ENCODE assay signal across 1 cellular context in genomic region chr2:64359892-64360657, GRCh38.
TF ChIP-seq lines count a peak whose summit lies in the region.

No MANE protein-coding gene starts in this region.

TF ChIP-seq in K562, 482 proteins besides CTCF, POLR2A, EP300 and RAD21 (continued from another document):
- TF ChIP-seq TFAP4 (CRISPR knock-in tag; IDR thresholded peaks at IDR 0.05; ENCODE audit: borderline replicate concordance), result peak; percentile 83
- no peak for TF ChIP-seq NR1H2 (CRISPR knock-in tag; IDR thresholded peaks at IDR 0.05)
- no peak for TF ChIP-seq ARID3B (CRISPR knock-in tag; IDR thresholded peaks at IDR 0.05; ENCODE audit: borderline replicate concordance)
- TF ChIP-seq ZBTB40 (IDR thresholded peaks at IDR 0.05), result no peak
- no peak for TF ChIP-seq ZBTB40 (CRISPR knock-in tag; IDR thresholded peaks at IDR 0.05)
- TF ChIP-seq FOSL1 (tag; conservative IDR thresholded peaks at IDR 0.05), result peak; percentile 92
- TF ChIP-seq MNT (conservative IDR thresholded peaks at IDR 0.05), result peak in 1 of 2 experiments; percentile 33; a peak in 1 of 4 replicates
- no peak for TF ChIP-seq HDAC8 (tag; IDR thresholded peaks at IDR 0.05)
- no peak for TF ChIP-seq ETV6 (IDR thresholded peaks at IDR 0.05; ENCODE audit: borderline replicate concordance in 1 of 2, low read depth in 2 of 2, low read length in 1 of 2)
- no peak for TF ChIP-seq ETV6 (CRISPR knock-in tag; IDR thresholded peaks at IDR 0.05; ENCODE audit: borderline replicate concordance)
- TF ChIP-seq PRPF4 (IDR thresholded peaks at IDR 0.05; ENCODE audit: insufficient read depth, low read depth, low read length, poor library complexity, severe bottlenecking), result no peak
- no peak for TF ChIP-seq NKRF (IDR thresholded peaks at IDR 0.05; ENCODE audit: borderline replicate concordance)
- no peak for TF ChIP-seq DMBX1 (CRISPR knock-in tag; IDR thresholded peaks at IDR 0.05; ENCODE audit: borderline replicate concordance)
- no peak for TF ChIP-seq NCOA2 (IDR thresholded peaks at IDR 0.05; ENCODE audit: partially characterized antibody in 2 of 2)
